Comparison of ENCODE assay signal across 1 cellular context in the genomic region with DNA sequence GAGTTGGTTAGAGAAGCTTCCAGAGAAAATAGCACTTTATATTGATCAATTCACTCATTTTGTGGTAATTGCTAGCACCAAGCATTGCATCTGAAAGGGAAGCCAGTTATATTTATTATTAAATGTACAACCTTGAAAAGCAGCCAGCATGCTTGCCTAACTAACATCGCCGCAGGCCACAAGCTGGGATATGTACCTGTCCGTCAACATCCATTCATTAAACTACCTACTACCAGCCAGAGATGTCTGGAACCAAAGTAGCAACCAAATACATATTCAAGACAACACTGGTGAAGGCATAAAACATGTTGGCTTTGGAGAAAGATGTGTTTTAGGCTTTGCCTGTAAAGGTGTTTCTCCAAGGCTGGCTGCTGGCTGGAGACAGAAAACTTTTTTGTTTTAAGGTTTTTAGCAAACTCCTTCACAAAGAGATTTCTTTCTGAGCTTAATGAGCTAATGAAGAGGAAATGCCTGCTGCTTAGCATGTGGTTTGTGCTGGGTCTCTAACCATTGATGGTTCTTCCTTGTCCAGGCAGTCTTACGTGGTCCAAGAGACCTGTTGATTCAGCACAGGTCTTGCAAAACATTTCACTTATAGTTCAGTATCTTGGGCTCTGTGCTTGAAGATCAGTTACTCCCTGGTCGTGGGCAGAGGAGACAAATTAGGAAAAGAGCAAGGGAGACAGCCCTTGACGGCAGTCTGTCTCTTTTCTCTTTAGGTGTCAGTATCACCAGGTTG.
TF ChIP-seq lines count a peak whose summit lies in the region.

No MANE protein-coding gene starts in this region.

TF ChIP-seq in H1, 55 proteins besides CTCF, POLR2A, EP300 and RAD21 (continued from another document):
- TF ChIP-seq SAP30 (IDR thresholded peaks at IDR 0.05; ENCODE audit: insufficient read depth, insufficient replicate concordance, low read length) (no peak), MAFK (IDR thresholded peaks at IDR 0.05; ENCODE audit: low read depth, low read length) (no peak), TBP (IDR thresholded peaks at IDR 0.05; ENCODE audit: low read depth, low read length) (no peak), RBBP5 (IDR thresholded peaks at IDR 0.05; ENCODE audit: borderline replicate concordance, low read depth, low read length) (no peak), NANOG (IDR thresholded peaks at IDR 0.05; ENCODE audit: insufficient read depth, low read depth, low read length, poor library complexity, severe bottlenecking) (no peak), CEBPB (IDR thresholded peaks at IDR 0.05; ENCODE audit: low read depth, low read length) (no peak), RFX5 (IDR thresholded peaks at IDR 0.05; ENCODE audit: borderline replicate concordance, low read depth, low read length) (no peak), CBX8 (IDR thresholded peaks at IDR 0.05; ENCODE audit: borderline replicate concordance, low read depth, low read length) (no peak), CHD2 (IDR thresholded peaks at IDR 0.05; ENCODE audit: low read length) (no peak), SIRT6 (IDR thresholded peaks at IDR 0.05; ENCODE audit: low read length) (no peak), CREB1 (IDR thresholded peaks at IDR 0.05) (no peak), TEAD4 (IDR thresholded peaks at IDR 0.05; ENCODE audit: low read depth, low read length) (no peak), POLR2AphosphoS5 (IDR thresholded peaks at IDR 0.05; ENCODE audit: low read depth, low read length) (no peak)
- TF ChIP-seq, protein P1, sequence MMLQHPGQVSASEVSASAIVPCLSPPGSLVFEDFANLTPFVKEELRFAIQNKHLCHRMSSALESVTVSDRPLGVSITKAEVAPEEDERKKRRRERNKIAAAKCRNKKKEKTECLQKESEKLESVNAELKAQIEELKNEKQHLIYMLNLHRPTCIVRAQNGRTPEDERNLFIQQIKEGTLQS (IDR thresholded peaks at IDR 0.05; ENCODE audit: insufficient read depth, low read depth, low read length): no peak
